15 cellular contexts compared by ENCODE assay signal in the genomic region with DNA sequence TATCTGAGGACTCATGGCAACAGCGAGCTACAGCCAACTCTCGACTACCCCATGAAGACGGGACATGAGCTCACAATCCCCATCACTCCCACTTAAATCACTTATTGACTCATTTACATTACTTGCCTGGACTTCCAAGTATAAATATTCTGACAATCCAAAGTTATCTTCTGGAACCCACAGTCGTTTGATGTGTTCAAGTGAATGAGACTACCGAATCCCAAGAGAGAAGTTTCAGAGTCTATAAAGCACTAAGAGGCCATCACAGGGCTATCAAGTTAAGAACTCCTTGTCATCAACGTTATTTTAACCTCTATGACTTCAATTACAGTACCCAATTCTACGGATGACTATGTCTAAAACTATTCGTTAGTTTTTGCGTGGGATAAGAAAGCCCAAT.
"Had no signal": no experiment of that assay in that cellular context is flagged by ENCODE, and none has a peak within 500 bp of the region (broad histone marks: within the 10 kb centered on the region; RNA-seq: fewer than 3 reads in every experiment).

No MANE protein-coding gene starts in this region.

- H3K9me3 ChIP-seq: breast epithelium had no signal

- H3K9me3 Mint-ChIP-seq: activated naive CD8-positive, alpha-beta T cell treated with anti-CD3 and anti-CD28 coated beads, Interleukin-2, amount 10 ng/mL, durations not matched to agents 7 days and 5 days; type B pancreatic cell had no signal

- H3K4me3 Mint-ChIP-seq: activated naive CD8-positive, alpha-beta T cell treated with anti-CD3 and anti-CD28 coated beads, Interleukin-2, amount 10 ng/mL, durations not matched to agents 7 days and 5 days; type B pancreatic cell had no signal

- DNase-seq: activated CD4-positive, CD25-positive, alpha-beta regulatory T cell treated with anti-CD3 and anti-CD28 coated beads, Interleukin-2, amount 50 U/mL, for 72 hours; activated naive CD4-positive, alpha-beta T cell; activated naive CD8-positive, alpha-beta T cell treated with anti-CD3 and anti-CD28 coated beads, Interleukin-2, amount 10 ng/mL, durations not matched to agents 7 days and 5 days; activated T-cell treated with anti-CD3 and anti-CD28 coated beads for 4 hours; anterior cingulate cortex; dorsolateral prefrontal cortex; erythroblast; left colon; retina; stimulated activated CD4-positive, alpha-beta T cell treated with anti-CD3 and anti-CD28 coated beads, Interleukin-4, amount 100 ng/mL, for 24 hours; stimulated activated naive CD4-positive, alpha-beta T cell; substantia nigra had no signal

- H3K27me3 ChIP-seq: breast epithelium, dorsolateral prefrontal cortex had no signal

- H3K36me3 ChIP-seq: breast epithelium had no signal

- H3K27ac Mint-ChIP-seq: activated naive CD8-positive, alpha-beta T cell treated with anti-CD3 and anti-CD28 coated beads, Interleukin-2, amount 10 ng/mL, durations not matched to agents 7 days and 5 days; type B pancreatic cell had no signal

- H3K4me3 ChIP-seq: breast epithelium, dorsolateral prefrontal cortex, skin epidermis had no signal

- H3K4me1 ChIP-seq: breast epithelium had no signal

- H3K27me3 Mint-ChIP-seq: activated naive CD8-positive, alpha-beta T cell treated with anti-CD3 and anti-CD28 coated beads, Interleukin-2, amount 10 ng/mL, durations not matched to agents 7 days and 5 days; type B pancreatic cell had no signal

- ATAC-seq: left colon had no signal

- H3K27ac ChIP-seq: breast epithelium, dorsolateral prefrontal cortex, skin epidermis had no signal
